ENCODE assay signal across 11 cellular contexts in the genomic region with DNA sequence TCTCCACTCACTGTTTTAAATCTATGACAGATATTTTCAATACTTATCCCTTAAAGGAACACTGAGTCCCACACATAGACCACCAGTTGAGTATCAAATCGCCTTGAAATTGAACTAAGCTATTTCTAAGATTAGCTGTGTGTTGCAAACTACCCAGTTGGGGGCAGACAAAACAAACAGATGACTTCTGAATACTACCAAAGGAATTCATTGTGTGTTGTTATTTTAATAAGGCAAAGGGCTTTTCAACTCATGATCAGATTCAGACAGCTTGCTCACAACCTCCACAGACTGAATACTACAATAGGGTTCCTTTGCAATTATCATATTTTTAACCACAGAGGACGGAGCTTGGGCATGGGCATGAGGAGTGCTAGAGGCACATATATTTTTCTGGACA.
A peak's percentile ranks its signal among the peaks of the same experiment; 100 is the strongest.
DNase-seq lines count a peak whose midpoint lies in the region; ATAC-seq and TF ChIP-seq lines count a peak whose summit lies in the region.
"Had no signal": no experiment of that assay in that cellular context is flagged by ENCODE, and none has a peak within 500 bp of the region (broad histone marks: within the 10 kb centered on the region; RNA-seq: fewer than 3 reads in every experiment).

No MANE protein-coding gene starts in this region.

- no peak overlapping the region for H3K4me3 Mint-ChIP-seq in stimulated activated effector memory CD8-positive, alpha-beta T cell treated with anti-CD3 and anti-CD28 coated beads, Interleukin-12 subunit alpha, Interleukin-12 subunit beta, amount 100 ng/mL, for 72 hours

- H3K79me2 ChIP-seq in GM23248 (ENCODE audit: insufficient read depth) (no peaks in the 10 kb centered on the region), PC-9 (ENCODE audit: low read depth) (no peaks in the 10 kb centered on the region)

- WGBS in GM23248 (ENCODE audit: low coverage in 1 of 2, low lambda C conversion rate in 2 of 2, missing lambda C conversion rate in 2 of 2), 2 experiments = 0 to 7% methylated on average over 2 of the region's 2 CpGs

- no peaks in the 10 kb centered on the region for H4K20me1 ChIP-seq in GM23248 (ENCODE audit: insufficient read depth)
- no peaks in the 10 kb centered on the region for H4K20me1 ChIP-seq in PC-9 (ENCODE audit: insufficient read depth)

- ATAC-seq in stimulated activated effector memory CD8-positive, alpha-beta T cell treated with anti-CD3 and anti-CD28 coated beads, Interleukin-12 subunit alpha, Interleukin-12 subunit beta, amount 100 ng/mL, for 72 hours = no peak
- no peak for ATAC-seq in HG03039 (IDR thresholded peaks at IDR 0.05; ENCODE audit: unreplicated experiment)

- H3K9me3 ChIP-seq in GM23248 (ENCODE audit: low read depth) = no peaks in the 10 kb centered on the region
- H3K9me3 ChIP-seq in PC-9 (ENCODE audit: insufficient read depth, low read depth) = 0 out of 2 replicates have a peak, but pooled peaks cover 3% of the 10 kb centered on the region
- H3K9me3 ChIP-seq: pancreas had no signal

- intact Hi-C loops in PC-9 (cut with micrococcal nuclease; ENCODE audit: unreplicated experiment) = loop anchor here (1.0 kb wide), 2 partner anchors 78 to 141 kb away; no protein-coding TSS in a partner anchor

- H3K9me3 Mint-ChIP-seq in stimulated activated effector memory CD8-positive, alpha-beta T cell treated with anti-CD3 and anti-CD28 coated beads, Interleukin-12 subunit alpha, Interleukin-12 subunit beta, amount 100 ng/mL, for 72 hours = no peaks in the 10 kb centered on the region

- H3K4me2 ChIP-seq in GM23248 (ENCODE audit: unreplicated experiment) = no peak overlapping the region
- no peak overlapping the region for H3K4me2 ChIP-seq in PC-9

- in situ Hi-C loops in GM23248 (cut with MboI) = loop anchor here (25.0 kb wide), 1 partner anchor 711 kb away; no protein-coding TSS in a partner anchor

- peak; percentile 46; the same call in 1 of the 2 replicates for TF ChIP-seq CTCF in PC-9 (conservative IDR thresholded peaks at IDR 0.05)
- TF ChIP-seq CTCF in fibroblast of mammary gland (conservative IDR thresholded peaks at IDR 0.05; ENCODE audit: control insufficient read depth, insufficient read depth, low read depth, low read length) = peak; percentile 38
- TF ChIP-seq CTCF in retinal pigment epithelial cell (conservative IDR thresholded peaks at IDR 0.05; ENCODE audit: low read depth, low read length) = peak; percentile 26

- H3K36me3 Mint-ChIP-seq in stimulated activated effector memory CD8-positive, alpha-beta T cell treated with anti-CD3 and anti-CD28 coated beads, Interleukin-12 subunit alpha, Interleukin-12 subunit beta, amount 100 ng/mL, for 72 hours = no peaks in the 10 kb centered on the region

- DNase-seq in GM23248 (peak; percentile 33), PC-9 (peak in 1 of 2 experiments; percentile 62), fibroblast of mammary gland (ENCODE audit: low read depth) (peak; percentile 57), retinal pigment epithelial cell (ENCODE audit: low read depth) (no peak)
- no peak for DNase-seq in stimulated activated effector memory CD8-positive, alpha-beta T cell treated with anti-CD3 and anti-CD28 coated beads, Interleukin-12 subunit alpha, Interleukin-12 subunit beta, amount 100 ng/mL, for 72 hours (ENCODE audit: low spot score in 2 of 2)
- DNase-seq in activated effector memory CD4-positive, alpha-beta T cell treated with Interleukin-2 at 50 U/mL for 16 hours = no peak
- DNase-seq: activated T-cell treated with anti-CD3 and anti-CD28 coated beads for 4 hours, GDM1, NCI-H510A treated with DMSO at 0.1 percent for 48 hours, pancreas had no signal

- H3K27me3 ChIP-seq in GM23248 (replicated peaks; ENCODE audit: insufficient read depth) = no peaks in the 10 kb centered on the region
- H3K27me3 ChIP-seq in PC-9 (ENCODE audit: insufficient read depth, low read depth) = no peaks in the 10 kb centered on the region

- no peaks in the 10 kb centered on the region for H3K4me1 Mint-ChIP-seq in stimulated activated effector memory CD8-positive, alpha-beta T cell treated with anti-CD3 and anti-CD28 coated beads, Interleukin-12 subunit alpha, Interleukin-12 subunit beta, amount 100 ng/mL, for 72 hours

- no peak overlapping the region for H3K9ac ChIP-seq in GM23248

- H2AFZ ChIP-seq in GM23248 (no peak overlapping the region), PC-9 (no peak overlapping the region)

- H3K4me1 ChIP-seq in GM23248 (ENCODE audit: insufficient read depth) (no peaks in the 10 kb centered on the region), PC-9 (replicated peaks; ENCODE audit: insufficient read depth) (0 out of 2 replicates have a peak, but pooled peaks cover 9% of the 10 kb centered on the region)
- H3K4me1 ChIP-seq: pancreas had no signal

- BruUV-seq in PC-9 (replicated peaks; lab: Mats Ljungman, UMichigan) = no TSS peak

- H3K27ac ChIP-seq in GM23248 (no peak overlapping the region), PC-9 (no peak overlapping the region)
- H3K27ac ChIP-seq: pancreas had no signal

- H3K36me3 ChIP-seq in GM23248 (ENCODE audit: low read depth) (no peaks in the 10 kb centered on the region), PC-9 (ENCODE audit: low read depth) (no peaks in the 10 kb centered on the region)
- H3K36me3 ChIP-seq: pancreas had no signal

- no peak overlapping the region for H3K4me3 ChIP-seq in GM23248
- no peak overlapping the region for H3K4me3 ChIP-seq in PC-9
- no peak overlapping the region for H3K4me3 ChIP-seq in fibroblast of mammary gland (ENCODE audit: control insufficient read depth, low read depth, low read length)
- no peak overlapping the region for H3K4me3 ChIP-seq in retinal pigment epithelial cell (ENCODE audit: low read length)
- H3K4me3 ChIP-seq: pancreas had no signal

- no peaks in the 10 kb centered on the region for H3F3A ChIP-seq in GM23248 (ENCODE audit: insufficient read depth)
- H3F3A ChIP-seq in PC-9 (ENCODE audit: insufficient read depth, low read depth) = no peaks in the 10 kb centered on the region

- H3K9me2 ChIP-seq in GM23248 (ENCODE audit: insufficient read depth) (no peaks in the 10 kb centered on the region), PC-9 (ENCODE audit: insufficient read depth) (no peaks in the 10 kb centered on the region)

- H3K27ac Mint-ChIP-seq in stimulated activated effector memory CD8-positive, alpha-beta T cell treated with anti-CD3 and anti-CD28 coated beads, Interleukin-12 subunit alpha, Interleukin-12 subunit beta, amount 100 ng/mL, for 72 hours = no peak overlapping the region

- CTCF ChIA-PET in PC-9 (lab: Charles Lee) = interaction anchor here (0.5 to 1.2 kb wide), 2 partner anchors 94 to 395 kb away, joined by 3 to 4 read pairs; no protein-coding TSS in a partner anchor

- POLR2A ChIA-PET in PC-9 (lab: Charles Lee; ENCODE audit: unreplicated experiment) = no interaction called here

Comparison
In these comparisons a context has a peak if more than half of its experiments do, and no peak if none do; other contexts are left out.
1. DNase-seq: peak in GM23248 (single experiment) and fibroblast of mammary gland (single experiment); none in retinal pigment epithelial cell (single experiment), stimulated activated effector memory CD8-positive, alpha-beta T cell treated with anti-CD3 and anti-CD28 coated beads, Interleukin-12 subunit alpha, Interleukin-12 subunit beta, amount 100 ng/mL, for 72 hours (0 of 2) and activated effector memory CD4-positive, alpha-beta T cell treated with Interleukin-2 at 50 U/mL for 16 hours (single experiment).
2. Peak in every context shown above with its lines, with median percentiles within 50 percentile points of each other: CTCF ChIP-seq.